Comparison of ENCODE assay signal across 1 cellular context in the genomic region with DNA sequence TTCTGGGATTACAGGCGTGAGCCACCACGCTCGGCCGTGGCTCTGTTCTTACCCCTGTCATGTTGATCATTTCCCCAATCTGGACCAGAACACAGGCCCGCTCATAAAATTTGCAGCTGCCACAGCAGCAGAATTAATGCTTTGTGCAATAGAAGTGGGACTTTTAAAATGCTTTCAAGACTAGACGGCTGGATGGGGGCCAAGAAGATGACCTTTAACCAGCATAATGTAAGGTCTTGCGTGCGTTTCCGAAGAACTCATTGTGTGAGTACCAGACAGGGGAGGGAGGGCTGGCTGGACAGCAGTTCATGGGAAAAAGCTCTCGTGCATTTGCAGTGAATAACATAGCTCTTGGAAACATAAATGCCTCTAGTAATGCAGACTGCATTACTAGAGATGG.
TF ChIP-seq lines count a peak whose summit lies in the region.

No MANE protein-coding gene starts in this region.

TF ChIP-seq in HepG2, 621 proteins besides CTCF, POLR2A, EP300 and RAD21:
- TF ChIP-seq NR2F6 (IDR thresholded peaks at IDR 0.05): no peak
- peak; percentile 22; the same call in 1 of the 2 replicates for TF ChIP-seq NR2F6 (CRISPR knock-in tag; IDR thresholded peaks at IDR 0.05)
- no peak for TF ChIP-seq ZNF382 (CRISPR knock-in tag; IDR thresholded peaks at IDR 0.05; ENCODE audit: borderline replicate concordance)
- TF ChIP-seq NRL (CRISPR knock-in tag; IDR thresholded peaks at IDR 0.05; ENCODE audit: borderline replicate concordance): no peak
- TF ChIP-seq RXRB (CRISPR knock-in tag; IDR thresholded peaks at IDR 0.05; ENCODE audit: borderline replicate concordance): 0 out of 2 replicates have a peak, but pooled peaks have one; percentile 18
- TF ChIP-seq, protein P1, sequence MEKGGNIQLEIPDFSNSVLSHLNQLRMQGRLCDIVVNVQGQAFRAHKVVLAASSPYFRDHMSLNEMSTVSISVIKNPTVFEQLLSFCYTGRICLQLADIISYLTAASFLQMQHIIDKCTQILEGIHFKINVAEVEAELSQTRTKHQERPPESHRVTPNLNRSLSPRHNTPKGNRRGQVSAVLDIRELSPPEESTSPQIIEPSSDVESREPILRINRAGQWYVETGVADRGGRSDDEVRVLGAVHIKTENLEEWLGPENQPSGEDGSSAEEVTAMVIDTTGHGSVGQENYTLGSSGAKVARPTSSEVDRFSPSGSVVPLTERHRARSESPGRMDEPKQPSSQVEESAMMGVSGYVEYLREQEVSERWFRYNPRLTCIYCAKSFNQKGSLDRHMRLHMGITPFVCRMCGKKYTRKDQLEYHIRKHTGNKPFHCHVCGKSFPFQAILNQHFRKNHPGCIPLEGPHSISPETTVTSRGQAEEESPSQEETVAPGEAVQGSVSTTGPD (CRISPR knock-in tag; IDR thresholded peaks at IDR 0.05): no peak
- TF ChIP-seq, protein P2, sequence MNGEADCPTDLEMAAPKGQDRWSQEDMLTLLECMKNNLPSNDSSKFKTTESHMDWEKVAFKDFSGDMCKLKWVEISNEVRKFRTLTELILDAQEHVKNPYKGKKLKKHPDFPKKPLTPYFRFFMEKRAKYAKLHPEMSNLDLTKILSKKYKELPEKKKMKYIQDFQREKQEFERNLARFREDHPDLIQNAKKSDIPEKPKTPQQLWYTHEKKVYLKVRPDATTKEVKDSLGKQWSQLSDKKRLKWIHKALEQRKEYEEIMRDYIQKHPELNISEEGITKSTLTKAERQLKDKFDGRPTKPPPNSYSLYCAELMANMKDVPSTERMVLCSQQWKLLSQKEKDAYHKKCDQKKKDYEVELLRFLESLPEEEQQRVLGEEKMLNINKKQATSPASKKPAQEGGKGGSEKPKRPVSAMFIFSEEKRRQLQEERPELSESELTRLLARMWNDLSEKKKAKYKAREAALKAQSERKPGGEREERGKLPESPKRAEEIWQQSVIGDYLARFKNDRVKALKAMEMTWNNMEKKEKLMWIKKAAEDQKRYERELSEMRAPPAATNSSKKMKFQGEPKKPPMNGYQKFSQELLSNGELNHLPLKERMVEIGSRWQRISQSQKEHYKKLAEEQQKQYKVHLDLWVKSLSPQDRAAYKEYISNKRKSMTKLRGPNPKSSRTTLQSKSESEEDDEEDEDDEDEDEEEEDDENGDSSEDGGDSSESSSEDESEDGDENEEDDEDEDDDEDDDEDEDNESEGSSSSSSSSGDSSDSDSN (CRISPR knock-in tag; IDR thresholded peaks at IDR 0.05): no peak
- TF ChIP-seq SKI (IDR thresholded peaks at IDR 0.05; ENCODE audit: partially characterized antibody): peak; percentile 27
- no peak for TF ChIP-seq U2AF1 (optimal IDR thresholded peaks at IDR 0.05; ENCODE audit: low read depth, low read length)
- TF ChIP-seq SOX6 (IDR thresholded peaks at IDR 0.05): no peak
- TF ChIP-seq SOX6 (CRISPR knock-in tag; IDR thresholded peaks at IDR 0.05): 0 out of 2 replicates have a peak, but pooled peaks have one; percentile 28
- no peak for TF ChIP-seq SP4 (CRISPR knock-in tag; IDR thresholded peaks at IDR 0.05)
- TF ChIP-seq TAF1 (CRISPR knock-in tag; IDR thresholded peaks at IDR 0.05): no peak
- TF ChIP-seq ZMAT3 (CRISPR knock-in tag; conservative IDR thresholded peaks at IDR 0.05): no peak
- TF ChIP-seq PBX3 (CRISPR knock-in tag; IDR thresholded peaks at IDR 0.05; ENCODE audit: borderline replicate concordance): no peak
- TF ChIP-seq MED1 (CRISPR knock-in tag; IDR thresholded peaks at IDR 0.05): no peak
- no peak for TF ChIP-seq NFIC (IDR thresholded peaks at IDR 0.05; ENCODE audit: low read length)
- TF ChIP-seq DMAP1 (CRISPR knock-in tag; IDR thresholded peaks at IDR 0.05): no peak
- TF ChIP-seq HOXA3 (CRISPR knock-in tag; IDR thresholded peaks at IDR 0.05): no peak
- no peak for TF ChIP-seq CHCHD3 (CRISPR knock-in tag; IDR thresholded peaks at IDR 0.05)
- TF ChIP-seq ELF3 (CRISPR knock-in tag; IDR thresholded peaks at IDR 0.05): no peak
- no peak for TF ChIP-seq NR2F1 (CRISPR knock-in tag; IDR thresholded peaks at IDR 0.05)
- no peak for TF ChIP-seq HMG20A (CRISPR knock-in tag; IDR thresholded peaks at IDR 0.05; ENCODE audit: borderline replicate concordance)
- TF ChIP-seq ZNF343 (CRISPR knock-in tag; IDR thresholded peaks at IDR 0.05): no peak
- no peak for TF ChIP-seq ZNF207 (IDR thresholded peaks at IDR 0.05; ENCODE audit: borderline replicate concordance)
- TF ChIP-seq POLR2AphosphoS2 (IDR thresholded peaks at IDR 0.05; ENCODE audit: low read depth, low read length): no peak
- no peak for TF ChIP-seq ZNF224 (CRISPR knock-in tag; IDR thresholded peaks at IDR 0.05)
- peak; percentile 25; the same call in 1 of the 2 replicates for TF ChIP-seq GATAD2A (CRISPR knock-in tag; IDR thresholded peaks at IDR 0.05)
- no peak for TF ChIP-seq MIER3 (CRISPR knock-in tag; IDR thresholded peaks at IDR 0.05; ENCODE audit: borderline replicate concordance)
- TF ChIP-seq REST (IDR thresholded peaks at IDR 0.05; ENCODE audit: borderline replicate concordance in 1 of 2, low read depth in 1 of 2, low read length in 2 of 2): peak in 1 of 2 experiments; percentile 30; a peak in 1 of 4 replicates
- no peak for TF ChIP-seq ZNF274 (CRISPR knock-in tag; IDR thresholded peaks at IDR 0.05)
- no peak for TF ChIP-seq MLLT10 (CRISPR knock-in tag; IDR thresholded peaks at IDR 0.05)
- no peak for TF ChIP-seq ARID2 (CRISPR knock-in tag; IDR thresholded peaks at IDR 0.05; ENCODE audit: borderline replicate concordance)
- peak; percentile 45; the same call in 1 of the 2 replicates for TF ChIP-seq BCL6 (CRISPR knock-in tag; IDR thresholded peaks at IDR 0.05)
- no peak for TF ChIP-seq ELF4 (CRISPR knock-in tag; IDR thresholded peaks at IDR 0.05; ENCODE audit: borderline replicate concordance)
- no peak for TF ChIP-seq JARID2 (CRISPR knock-in tag; IDR thresholded peaks at IDR 0.05; ENCODE audit: insufficient replicate concordance)
- no peak for TF ChIP-seq KMT2A (CRISPR knock-in tag; IDR thresholded peaks at IDR 0.05)
- TF ChIP-seq SRSF4 (IDR thresholded peaks at IDR 0.05; ENCODE audit: low read depth, low read length, poor library complexity, severe bottlenecking): no peak
- no peak for TF ChIP-seq MBNL3 (CRISPR knock-in tag; conservative IDR thresholded peaks at IDR 0.05)
- TF ChIP-seq EZH2 (conservative IDR thresholded peaks at IDR 0.05; ENCODE audit: low read depth, low read length): no peak
- TF ChIP-seq ZBED4 (CRISPR knock-in tag; IDR thresholded peaks at IDR 0.05; ENCODE audit: borderline replicate concordance): no peak
- TF ChIP-seq ZFP82 (CRISPR knock-in tag; IDR thresholded peaks at IDR 0.05; ENCODE audit: borderline replicate concordance): no peak
- no peak for TF ChIP-seq NR3C1 (CRISPR knock-in tag; IDR thresholded peaks at IDR 0.05)
- no peak for TF ChIP-seq CEBPG (CRISPR knock-in tag; IDR thresholded peaks at IDR 0.05)
- TF ChIP-seq RFX3 (CRISPR knock-in tag; IDR thresholded peaks at IDR 0.05): no peak
- no peak for TF ChIP-seq FOSL1 (CRISPR knock-in tag; IDR thresholded peaks at IDR 0.05; ENCODE audit: borderline replicate concordance)
- peak; percentile 15; the same call in 1 of the 2 replicates for TF ChIP-seq HNF4G (IDR thresholded peaks at IDR 0.05; ENCODE audit: borderline replicate concordance, low read depth, low read length)
- no peak for TF ChIP-seq HNF4G (CRISPR knock-in tag; IDR thresholded peaks at IDR 0.05; ENCODE audit: borderline replicate concordance, low read depth)
- no peak for TF ChIP-seq MXI1 (IDR thresholded peaks at IDR 0.05; ENCODE audit: borderline replicate concordance, low read depth, low read length)
- TF ChIP-seq MAFF (IDR thresholded peaks at IDR 0.05; ENCODE audit: low read depth, low read length): no peak
- TF ChIP-seq SRSF1 (optimal IDR thresholded peaks at IDR 0.05; ENCODE audit: low read depth, low read length): no peak
- TF ChIP-seq MXD4 (CRISPR knock-in tag; IDR thresholded peaks at IDR 0.05): no peak
- no peak for TF ChIP-seq TEAD2 (CRISPR knock-in tag; IDR thresholded peaks at IDR 0.05)
- no peak for TF ChIP-seq HHEX (CRISPR knock-in tag; IDR thresholded peaks at IDR 0.05)
- TF ChIP-seq IRX3 (CRISPR knock-in tag; IDR thresholded peaks at IDR 0.05; ENCODE audit: borderline replicate concordance, low read depth): no peak
